1 cellular context compared by ENCODE assay signal in the genomic region with DNA sequence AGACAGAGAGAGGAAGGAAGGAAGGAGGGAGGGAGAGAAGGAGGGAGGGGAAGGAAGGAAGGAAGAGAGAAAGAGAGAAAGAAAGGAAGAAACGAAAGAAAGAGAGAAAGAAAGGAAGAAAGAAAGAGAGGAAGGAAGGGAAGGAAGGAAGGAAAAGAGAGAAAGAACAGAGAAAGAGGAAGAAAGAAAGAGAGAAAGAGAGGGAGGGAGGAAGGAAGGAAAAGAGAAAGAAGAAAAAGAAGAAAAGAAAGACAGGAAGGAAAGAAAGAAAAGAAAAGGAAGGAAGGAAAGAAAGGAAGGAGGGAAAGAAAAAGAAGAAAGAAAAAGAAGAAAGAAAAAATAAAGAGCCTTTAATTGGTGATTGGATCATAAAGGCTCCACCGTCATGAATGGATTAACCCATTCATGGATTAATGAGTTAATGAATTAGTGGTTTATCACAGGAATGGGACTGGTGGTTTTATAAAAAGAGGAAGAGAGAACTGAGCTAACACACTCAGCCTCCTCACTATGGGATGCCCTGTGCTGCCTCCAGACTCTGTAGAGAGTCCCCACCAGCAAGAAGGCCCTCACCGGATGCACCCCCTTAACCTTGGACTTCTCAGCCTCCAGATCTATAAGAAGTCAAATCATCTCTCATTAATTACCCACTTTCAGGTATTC.
TF ChIP-seq lines count a peak whose summit lies in the region.

No MANE protein-coding gene starts in this region.

TF ChIP-seq in GM12878, 131 proteins besides CTCF, POLR2A, EP300 and RAD21:
- TF ChIP-seq, protein P1, sequence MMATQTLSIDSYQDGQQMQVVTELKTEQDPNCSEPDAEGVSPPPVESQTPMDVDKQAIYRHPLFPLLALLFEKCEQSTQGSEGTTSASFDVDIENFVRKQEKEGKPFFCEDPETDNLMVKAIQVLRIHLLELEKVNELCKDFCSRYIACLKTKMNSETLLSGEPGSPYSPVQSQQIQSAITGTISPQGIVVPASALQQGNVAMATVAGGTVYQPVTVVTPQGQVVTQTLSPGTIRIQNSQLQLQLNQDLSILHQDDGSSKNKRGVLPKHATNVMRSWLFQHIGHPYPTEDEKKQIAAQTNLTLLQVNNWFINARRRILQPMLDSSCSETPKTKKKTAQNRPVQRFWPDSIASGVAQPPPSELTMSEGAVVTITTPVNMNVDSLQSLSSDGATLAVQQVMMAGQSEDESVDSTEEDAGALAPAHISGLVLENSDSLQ (IDR thresholded peaks at IDR 0.05), result peak; percentile 45; the same call in 1 of the 2 replicates
- TF ChIP-seq IKZF1 (conservative IDR thresholded peaks at IDR 0.05), result peak; percentile 78
- TF ChIP-seq GATAD2B (conservative IDR thresholded peaks at IDR 0.05; ENCODE audit: low read depth), result 0 out of 2 replicates have a peak, but pooled peaks have one; percentile 25
- peak; percentile 81 for TF ChIP-seq NBN (IDR thresholded peaks at IDR 0.05)
- no peak for TF ChIP-seq FOS (IDR thresholded peaks at IDR 0.05; ENCODE audit: borderline replicate concordance, extremely low read depth, insufficient read length)
- peak; percentile 44; the same call in 1 of the 2 replicates for TF ChIP-seq BMI1 (IDR thresholded peaks at IDR 0.05; ENCODE audit: borderline replicate concordance)
- peak; percentile 42; the same call in 1 of the 2 replicates for TF ChIP-seq BCL11A (IDR thresholded peaks at IDR 0.05; ENCODE audit: low read depth, low read length)
- TF ChIP-seq BHLHE40 (IDR thresholded peaks at IDR 0.05; ENCODE audit: borderline replicate concordance in 1 of 2, low read depth in 2 of 2, low read length in 1 of 2), result peak in 1 of 2 experiments; percentile 16; a peak in 1 of 4 replicates
- TF ChIP-seq ETV6 (conservative IDR thresholded peaks at IDR 0.05 in 1 of 2, IDR thresholded peaks at IDR 0.05 in 1 of 2; ENCODE audit: borderline replicate concordance in 1 of 2, low read depth in 1 of 2), result peak in 1 of 2 experiments; percentile 12; a peak in 1 of 4 replicates
- TF ChIP-seq, protein P2, sequence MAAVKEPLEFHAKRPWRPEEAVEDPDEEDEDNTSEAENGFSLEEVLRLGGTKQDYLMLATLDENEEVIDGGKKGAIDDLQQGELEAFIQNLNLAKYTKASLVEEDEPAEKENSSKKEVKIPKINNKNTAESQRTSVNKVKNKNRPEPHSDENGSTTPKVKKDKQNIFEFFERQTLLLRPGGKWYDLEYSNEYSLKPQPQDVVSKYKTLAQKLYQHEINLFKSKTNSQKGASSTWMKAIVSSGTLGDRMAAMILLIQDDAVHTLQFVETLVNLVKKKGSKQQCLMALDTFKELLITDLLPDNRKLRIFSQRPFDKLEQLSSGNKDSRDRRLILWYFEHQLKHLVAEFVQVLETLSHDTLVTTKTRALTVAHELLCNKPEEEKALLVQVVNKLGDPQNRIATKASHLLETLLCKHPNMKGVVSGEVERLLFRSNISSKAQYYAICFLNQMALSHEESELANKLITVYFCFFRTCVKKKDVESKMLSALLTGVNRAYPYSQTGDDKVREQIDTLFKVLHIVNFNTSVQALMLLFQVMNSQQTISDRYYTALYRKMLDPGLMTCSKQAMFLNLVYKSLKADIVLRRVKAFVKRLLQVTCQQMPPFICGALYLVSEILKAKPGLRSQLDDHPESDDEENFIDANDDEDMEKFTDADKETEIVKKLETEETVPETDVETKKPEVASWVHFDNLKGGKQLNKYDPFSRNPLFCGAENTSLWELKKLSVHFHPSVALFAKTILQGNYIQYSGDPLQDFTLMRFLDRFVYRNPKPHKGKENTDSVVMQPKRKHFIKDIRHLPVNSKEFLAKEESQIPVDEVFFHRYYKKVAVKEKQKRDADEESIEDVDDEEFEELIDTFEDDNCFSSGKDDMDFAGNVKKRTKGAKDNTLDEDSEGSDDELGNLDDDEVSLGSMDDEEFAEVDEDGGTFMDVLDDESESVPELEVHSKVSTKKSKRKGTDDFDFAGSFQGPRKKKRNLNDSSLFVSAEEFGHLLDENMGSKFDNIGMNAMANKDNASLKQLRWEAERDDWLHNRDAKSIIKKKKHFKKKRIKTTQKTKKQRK (IDR thresholded peaks at IDR 0.05; ENCODE audit: low read depth, low read length), result no peak
- TF ChIP-seq ATF7 (IDR thresholded peaks at IDR 0.05; ENCODE audit: low read depth), result peak; percentile 75
- TF ChIP-seq, protein P3, sequence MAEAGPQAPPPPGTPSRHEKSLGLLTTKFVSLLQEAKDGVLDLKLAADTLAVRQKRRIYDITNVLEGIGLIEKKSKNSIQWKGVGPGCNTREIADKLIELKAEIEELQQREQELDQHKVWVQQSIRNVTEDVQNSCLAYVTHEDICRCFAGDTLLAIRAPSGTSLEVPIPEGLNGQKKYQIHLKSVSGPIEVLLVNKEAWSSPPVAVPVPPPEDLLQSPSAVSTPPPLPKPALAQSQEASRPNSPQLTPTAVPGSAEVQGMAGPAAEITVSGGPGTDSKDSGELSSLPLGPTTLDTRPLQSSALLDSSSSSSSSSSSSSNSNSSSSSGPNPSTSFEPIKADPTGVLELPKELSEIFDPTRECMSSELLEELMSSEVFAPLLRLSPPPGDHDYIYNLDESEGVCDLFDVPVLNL (IDR thresholded peaks at IDR 0.05; ENCODE audit: low read depth, low read length), result no peak
- TF ChIP-seq DPF2 (IDR thresholded peaks at IDR 0.05), result peak; percentile 77
- no peak for TF ChIP-seq KAT2A (conservative IDR thresholded peaks at IDR 0.05; ENCODE audit: control insufficient read depth, low read depth, low read length)
- TF ChIP-seq, protein P4, sequence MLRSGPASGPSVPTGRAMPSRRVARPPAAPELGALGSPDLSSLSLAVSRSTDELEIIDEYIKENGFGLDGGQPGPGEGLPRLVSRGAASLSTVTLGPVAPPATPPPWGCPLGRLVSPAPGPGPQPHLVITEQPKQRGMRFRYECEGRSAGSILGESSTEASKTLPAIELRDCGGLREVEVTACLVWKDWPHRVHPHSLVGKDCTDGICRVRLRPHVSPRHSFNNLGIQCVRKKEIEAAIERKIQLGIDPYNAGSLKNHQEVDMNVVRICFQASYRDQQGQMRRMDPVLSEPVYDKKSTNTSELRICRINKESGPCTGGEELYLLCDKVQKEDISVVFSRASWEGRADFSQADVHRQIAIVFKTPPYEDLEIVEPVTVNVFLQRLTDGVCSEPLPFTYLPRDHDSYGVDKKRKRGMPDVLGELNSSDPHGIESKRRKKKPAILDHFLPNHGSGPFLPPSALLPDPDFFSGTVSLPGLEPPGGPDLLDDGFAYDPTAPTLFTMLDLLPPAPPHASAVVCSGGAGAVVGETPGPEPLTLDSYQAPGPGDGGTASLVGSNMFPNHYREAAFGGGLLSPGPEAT (IDR thresholded peaks at IDR 0.05; ENCODE audit: low read depth), result peak; percentile 78
- TF ChIP-seq CHD4 (IDR thresholded peaks at IDR 0.05), result no peak
- TF ChIP-seq ZNF24 (IDR thresholded peaks at IDR 0.05), result peak; percentile 95
- TF ChIP-seq JUNB (IDR thresholded peaks at IDR 0.05), result no peak
- TF ChIP-seq IKZF2 (IDR thresholded peaks at IDR 0.05), result peak; percentile 92 to 93
- TF ChIP-seq HDGF (IDR thresholded peaks at IDR 0.05), result peak; percentile 54; the same call in 1 of the 2 replicates
- peak; percentile 92 for TF ChIP-seq SPI1 (IDR thresholded peaks at IDR 0.05; ENCODE audit: borderline replicate concordance, insufficient read depth, low read depth, low read length)
- no peak for TF ChIP-seq SMARCA5 (IDR thresholded peaks at IDR 0.05)
- TF ChIP-seq, protein P5, sequence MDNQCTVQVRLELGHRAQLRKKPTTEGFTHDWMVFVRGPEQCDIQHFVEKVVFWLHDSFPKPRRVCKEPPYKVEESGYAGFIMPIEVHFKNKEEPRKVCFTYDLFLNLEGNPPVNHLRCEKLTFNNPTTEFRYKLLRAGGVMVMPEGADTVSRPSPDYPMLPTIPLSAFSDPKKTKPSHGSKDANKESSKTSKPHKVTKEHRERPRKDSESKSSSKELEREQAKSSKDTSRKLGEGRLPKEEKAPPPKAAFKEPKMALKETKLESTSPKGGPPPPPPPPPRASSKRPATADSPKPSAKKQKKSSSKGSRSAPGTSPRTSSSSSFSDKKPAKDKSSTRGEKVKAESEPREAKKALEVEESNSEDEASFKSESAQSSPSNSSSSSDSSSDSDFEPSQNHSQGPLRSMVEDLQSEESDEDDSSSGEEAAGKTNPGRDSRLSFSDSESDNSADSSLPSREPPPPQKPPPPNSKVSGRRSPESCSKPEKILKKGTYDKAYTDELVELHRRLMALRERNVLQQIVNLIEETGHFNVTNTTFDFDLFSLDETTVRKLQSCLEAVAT (IDR thresholded peaks at IDR 0.05), result peak; percentile 71; the same call in 1 of the 2 replicates
- peak; percentile 76 for TF ChIP-seq RUNX3 (IDR thresholded peaks at IDR 0.05; ENCODE audit: low read length)
- 0 out of 2 replicates have a peak, but pooled peaks have one; percentile 12 for TF ChIP-seq NR2F1 (conservative IDR thresholded peaks at IDR 0.05)
- TF ChIP-seq NFIC (IDR thresholded peaks at IDR 0.05; ENCODE audit: low read depth, low read length), result 0 out of 2 replicates have a peak, but pooled peaks have one; percentile 18
- TF ChIP-seq TCF7 (IDR thresholded peaks at IDR 0.05; ENCODE audit: borderline replicate concordance), result no peak
- TF ChIP-seq YBX1 (IDR thresholded peaks at IDR 0.05), result peak; percentile 89
- TF ChIP-seq HDAC2 (IDR thresholded peaks at IDR 0.05), result peak; percentile 60; the same call in 1 of the 2 replicates
- TF ChIP-seq MTA2 (IDR thresholded peaks at IDR 0.05; ENCODE audit: low read depth), result peak; percentile 97
